Comparison of ENCODE assay signal across 22 cellular contexts in genomic region chr13:51525567-51526165, GRCh38. TPM values are rescaled to one million over a fixed set of nuclear protein-coding genes. Genes with fewer than 3 reads are reported as not detected.
DNase-seq lines count a peak whose midpoint lies in the region; ATAC-seq and TF ChIP-seq lines count a peak whose summit lies in the region.
"Had no signal": no experiment of that assay in that cellular context is flagged by ENCODE, and none has a peak within 500 bp of the region (broad histone marks: within the 10 kb centered on the region; RNA-seq: fewer than 3 reads in every experiment).

No MANE protein-coding gene starts in this region.

- H4K8ac ChIP-seq in neuronal stem cell (ENCODE audit: low read depth, low read length): no peak overlapping the region

- WGBS in neuronal stem cell (ENCODE audit: extremely low coverage in 2 of 2, insufficient read length in 2 of 2, insufficient replicate concordance in 1 of 2), 2 donors: no CpG with 5 or more reads among the region's 5 CpGs

- H2AK5ac ChIP-seq in neuronal stem cell (ENCODE audit: low read depth, low read length): no peak overlapping the region

- H3K14ac ChIP-seq in neuronal stem cell (ENCODE audit: low read length): no peak overlapping the region

- H3K27me3 ChIP-seq in GM23338 (ENCODE audit: insufficient read depth) (no peaks in the 10 kb centered on the region), neuronal stem cell (ENCODE audit: control insufficient read depth in 3 of 3, insufficient read depth in 3 of 3, low read depth in 1 of 3, low read length in 3 of 3) (no peaks in the 10 kb centered on the region)
- H3K27me3 ChIP-seq: BLaER1 treated with 17β-estradiol and CSF1 and Interleukin-3, amounts not matched to agents 10 nM and 100 nM; dorsolateral prefrontal cortex; esophagus squamous epithelium; MG63; tibial nerve had no signal

- H2BK15ac ChIP-seq in neuronal stem cell (ENCODE audit: low read length): no peak overlapping the region

- no peaks in the 10 kb centered on the region for H3K9me3 ChIP-seq in neuronal stem cell (replicated peaks in 1 of 2; ENCODE audit: control insufficient read depth in 2 of 2, insufficient read depth in 1 of 2, low read depth in 1 of 2, low read length in 2 of 2)
- H3K9me3 ChIP-seq: esophagus squamous epithelium had no signal

- H2AFZ ChIP-seq in GM23338 (peak overlapping the region; percentile 83; the same call in 1 of the 2 replicates), neuronal stem cell (ENCODE audit: low read length) (peak overlapping the region; percentile 50)

- no peaks in the 10 kb centered on the region for H3F3A ChIP-seq in GM23338 (replicated peaks; ENCODE audit: low read depth)

- no peak for DNase-seq in GM23338 (ENCODE audit: low spot score)
- DNase-seq in RKO (ENCODE audit: low spot score): peak; percentile 24
- DNase-seq in fibroblast of mammary gland (ENCODE audit: low read depth): peak; percentile 69
- no peak for DNase-seq in neuronal stem cell (ENCODE audit: low spot score)
- no peak for DNase-seq in NCI-H128 (lab: John Stamatoyannopoulos, UW; ENCODE audit: unreplicated experiment)
- DNase-seq in OCI-M2 (lab: John Stamatoyannopoulos, UW; ENCODE audit: unreplicated experiment): no peak
- DNase-seq in activated CD4-positive, CD25-positive, alpha-beta regulatory T cell (lab: John Stamatoyannopoulos, UW): no peak
- no peak for DNase-seq in activated naive CD8-positive, alpha-beta T cell treated with anti-CD3 and anti-CD28 coated beads for 36 hours
- DNase-seq: activated CD4-positive, alpha-beta T cell treated with anti-CD3 and anti-CD28 coated beads, Interleukin-2, amount 50 U/mL, for 48 hours; activated T-cell treated with anti-CD3 and anti-CD28 coated beads, Interleukin-2, amount 50 U/mL, for 4 hours; dorsolateral prefrontal cortex; esophagus squamous epithelium; kidney; MG63; NCI-H187; NCI-H226; stimulated activated naive B cell treated with anti-CD40 and anti-IgM and Interleukin-4, amounts not matched to agents 10 μg/mL and 1 μg/mL and 100 μg/mL, for 72 hours; SW 1271 had no signal

- H3K27ac Mint-ChIP-seq in GM23338: no peak overlapping the region
- H3K27ac Mint-ChIP-seq in activated naive CD8-positive, alpha-beta T cell treated with anti-CD3 and anti-CD28 coated beads for 36 hours: no peak overlapping the region
- H3K27ac Mint-ChIP-seq: activated naive CD8-positive, alpha-beta T cell; stimulated activated naive B cell treated with anti-CD40 and anti-IgM and Interleukin-4, amounts not matched to agents 10 μg/mL and 1 μg/mL and 100 μg/mL, for 72 hours had no signal

- no peak overlapping the region for H2BK12ac ChIP-seq in neuronal stem cell (ENCODE audit: low read length)

- no peaks in the 10 kb centered on the region for H3K79me1 ChIP-seq in neuronal stem cell (ENCODE audit: low read depth, low read length)

- no peaks in the 10 kb centered on the region for H3K79me2 ChIP-seq in GM23338 (replicated peaks; ENCODE audit: insufficient read depth)

- H3K4me1 ChIP-seq in GM23338 (ENCODE audit: insufficient read depth): peaks cover 29% of the 10 kb centered on the region
- peaks cover 1 to 5% of the 10 kb centered on the region in 2 donors for H3K4me1 ChIP-seq in neuronal stem cell (ENCODE audit: control insufficient read depth in 2 of 2, insufficient read depth in 1 of 2, low read depth in 1 of 2, low read length in 2 of 2)

- no peaks in the 10 kb centered on the region for H3K27me3 Mint-ChIP-seq in GM23338 (ENCODE audit: insufficient read depth, low read depth, poor library complexity)
- H3K27me3 Mint-ChIP-seq in activated naive CD8-positive, alpha-beta T cell treated with anti-CD3 and anti-CD28 coated beads for 36 hours: no peaks in the 10 kb centered on the region
- H3K27me3 Mint-ChIP-seq: activated naive CD8-positive, alpha-beta T cell; stimulated activated naive B cell treated with anti-CD40 and anti-IgM and Interleukin-4, amounts not matched to agents 10 μg/mL and 1 μg/mL and 100 μg/mL, for 72 hours had no signal

- H2BK120ac ChIP-seq in neuronal stem cell (ENCODE audit: low read depth, low read length): no peak overlapping the region

- H3K9me3 Mint-ChIP-seq in GM23338: peaks cover 6% of the 10 kb centered on the region; the same call in 2 of the 3 replicates
- H3K9me3 Mint-ChIP-seq in activated naive CD8-positive, alpha-beta T cell treated with anti-CD3 and anti-CD28 coated beads for 36 hours: peaks cover 2% of the 10 kb centered on the region

- H4K91ac ChIP-seq in neuronal stem cell (ENCODE audit: low read depth, low read length, poor library complexity): no peak overlapping the region

- no peak overlapping the region for H3K4me3 ChIP-seq in GM23338
- no peak overlapping the region for H3K4me3 ChIP-seq in fibroblast of mammary gland (ENCODE audit: control insufficient read depth, low read depth, low read length)
- H3K4me3 ChIP-seq in neuronal stem cell (ENCODE audit: low read length in 2 of 2): no peak overlapping the region
- H3K4me3 ChIP-seq: BLaER1 treated with 17β-estradiol and CSF1 and Interleukin-3, amounts not matched to agents 10 nM and 100 nM; dorsolateral prefrontal cortex; esophagus squamous epithelium; MG63; tibial nerve had no signal

- H3K27ac ChIP-seq in GM23338 (ENCODE audit: low read depth): no peak overlapping the region
- no peak overlapping the region for H3K27ac ChIP-seq in neuronal stem cell (replicated peaks; ENCODE audit: low read length)
- H3K27ac ChIP-seq: BLaER1 treated with 17β-estradiol and CSF1 and Interleukin-3, amounts not matched to agents 10 nM and 100 nM; dorsolateral prefrontal cortex; esophagus squamous epithelium; tibial nerve had no signal

- no peak overlapping the region for H2BK5ac ChIP-seq in neuronal stem cell (ENCODE audit: low read length)

- no peak overlapping the region for H3K9ac ChIP-seq in neuronal stem cell (ENCODE audit: low read depth, low read length, poor library complexity)
- H3K9ac ChIP-seq: BLaER1 treated with 17β-estradiol and CSF1 and Interleukin-3, amounts not matched to agents 10 nM and 100 nM had no signal

- H3K36me3 Mint-ChIP-seq in GM23338 (ENCODE audit: low read depth): peaks cover 4% of the 10 kb centered on the region; the same call in 1 of the 3 replicates
- H3K36me3 Mint-ChIP-seq in activated naive CD8-positive, alpha-beta T cell treated with anti-CD3 and anti-CD28 coated beads for 36 hours: no peaks in the 10 kb centered on the region
- H3K36me3 Mint-ChIP-seq: activated naive CD8-positive, alpha-beta T cell had no signal

- ATAC-seq in GM23338: no peak
- ATAC-seq: activated T-cell treated with anti-CD3 and anti-CD28 coated beads, Interleukin-2, amount 50 U/mL, for 4 hours; Right ventricle myocardium inferior; stimulated activated naive B cell treated with anti-CD40 and anti-IgM and Interleukin-4, amounts not matched to agents 10 μg/mL and 1 μg/mL and 100 μg/mL, for 72 hours had no signal

- no peak overlapping the region for H3K4ac ChIP-seq in neuronal stem cell (ENCODE audit: low read length)

- H3K4me2 ChIP-seq in GM23338 (peak overlapping the region; percentile 35), neuronal stem cell (ENCODE audit: insufficient read depth, low read length, poor library complexity, severe bottlenecking) (no peak overlapping the region)
- H3K4me2 ChIP-seq: BLaER1 treated with 17β-estradiol and CSF1 and Interleukin-3, amounts not matched to agents 10 nM and 100 nM had no signal

- no peaks in the 10 kb centered on the region for H4K20me1 ChIP-seq in GM23338 (replicated peaks; ENCODE audit: insufficient read depth)
- H4K20me1 ChIP-seq: BLaER1 treated with 17β-estradiol and CSF1 and Interleukin-3, amounts not matched to agents 10 nM and 100 nM had no signal

- no peaks in the 10 kb centered on the region for H3K4me1 Mint-ChIP-seq in GM23338
- H3K4me1 Mint-ChIP-seq in activated naive CD8-positive, alpha-beta T cell treated with anti-CD3 and anti-CD28 coated beads for 36 hours: peaks cover 5% of the 10 kb centered on the region

- H3K9me2 ChIP-seq in GM23338 (ENCODE audit: insufficient read depth): peaks cover 4% of the 10 kb centered on the region

- H3K4me3 Mint-ChIP-seq in GM23338: no peak overlapping the region
- no peak overlapping the region for H3K4me3 Mint-ChIP-seq in activated naive CD8-positive, alpha-beta T cell treated with anti-CD3 and anti-CD28 coated beads for 36 hours
- H3K4me3 Mint-ChIP-seq: activated naive CD8-positive, alpha-beta T cell; activated T-cell treated with anti-CD3 and anti-CD28 coated beads, Interleukin-2, amount 50 U/mL, for 4 hours; stimulated activated naive B cell treated with anti-CD40 and anti-IgM and Interleukin-4, amounts not matched to agents 10 μg/mL and 1 μg/mL and 100 μg/mL, for 72 hours had no signal

- no peaks in the 10 kb centered on the region for H3K36me3 ChIP-seq in GM23338 (ENCODE audit: insufficient read depth)
- no peaks in the 10 kb centered on the region for H3K36me3 ChIP-seq in neuronal stem cell (replicated peaks in 1 of 2; ENCODE audit: control insufficient read depth in 2 of 2, insufficient read depth in 2 of 2, low read length in 2 of 2)
- H3K36me3 ChIP-seq: BLaER1 treated with 17β-estradiol and CSF1 and Interleukin-3, amounts not matched to agents 10 nM and 100 nM; esophagus squamous epithelium; MG63; tibial nerve had no signal

- TF ChIP-seq CTCF in GM23338 (conservative IDR thresholded peaks at IDR 0.05; ENCODE audit: low read depth in 2 of 2): no peak
- TF ChIP-seq CTCF in fibroblast of mammary gland (conservative IDR thresholded peaks at IDR 0.05; ENCODE audit: control insufficient read depth, insufficient read depth, low read depth, low read length): no peak

- H3K18ac ChIP-seq in neuronal stem cell (ENCODE audit: low read length): no peak overlapping the region

- no peak overlapping the region for H3K23ac ChIP-seq in neuronal stem cell (ENCODE audit: low read depth, low read length, poor library complexity)

RNA-seq across cellular contexts. Expression of gene WDFY2, which starts 58.6 kb away (rescaled TPM):
- 24.0 and 31.3 TPM in 2 replicates for total RNA-seq in GM23338 (2014; rRNA removed; shearing (Covaris generic))
- polyA plus RNA-seq in GM23338 (2016; fragmentation: Nextera tagmentation; extraction: Ambion mirVana): 11.4 and 12.2 TPM in 2 replicates
- 10.6 TPM for polyA plus RNA-seq in neuronal stem cell (2013, experiment 1 of 2)
- polyA plus RNA-seq in neuronal stem cell (2013, experiment 2 of 2): 9.7 TPM
- 1 to 10 TPM; 6.0 to 7.9 TPM for total RNA-seq in activated naive CD8-positive, alpha-beta T cell treated with anti-CD3 and anti-CD28 coated beads for 36 hours

Comparison
In these comparisons a context has a peak if more than half of its experiments do, and no peak if none do; other contexts are left out.
1. DNase-seq: peak in RKO (single experiment) and fibroblast of mammary gland (single experiment); none in GM23338 (single experiment), neuronal stem cell (single experiment), NCI-H128 (single experiment), OCI-M2 (single experiment), activated CD4-positive, CD25-positive, alpha-beta regulatory T cell (0 of 4) and activated naive CD8-positive, alpha-beta T cell treated with anti-CD3 and anti-CD28 coated beads for 36 hours (single experiment).